ENCODE assay signal across 1 cellular context in the genomic region with DNA sequence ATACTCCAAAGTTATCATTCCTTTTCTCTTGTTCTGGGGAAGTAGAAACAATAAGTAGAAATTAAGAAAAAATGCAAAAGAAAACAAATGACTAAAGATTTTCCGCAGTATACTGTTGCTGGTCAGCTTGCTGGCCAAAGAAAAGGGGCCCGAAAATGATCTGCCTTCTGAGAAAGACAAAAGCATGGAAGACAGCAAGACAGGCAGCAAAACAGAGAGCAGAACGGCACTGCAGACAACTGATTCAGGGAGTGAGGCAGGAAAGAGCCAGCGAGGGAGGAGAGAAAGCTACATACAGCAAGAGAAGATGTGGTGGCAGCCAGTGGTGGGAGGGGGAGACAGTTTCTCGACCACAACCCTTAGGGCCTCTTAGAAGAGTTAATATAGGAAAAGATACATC.
TF ChIP-seq lines count a peak whose summit lies in the region.

No MANE protein-coding gene starts in this region.

TF ChIP-seq in HEK293, 187 proteins besides CTCF, POLR2A, EP300 and RAD21:
- TF ChIP-seq ZNF174 (tag by site-specific recombination; IDR thresholded peaks at IDR 0.05) (no peak), ZBTB17 (tag by site-specific recombination; IDR thresholded peaks at IDR 0.05) (peak; percentile 50)
